Comparison of ENCODE assay signal across 8 cellular contexts in genomic region chr12:24143928-24144327, GRCh38.
"Had no signal": no experiment of that assay in that cellular context is flagged by ENCODE, and none has a peak within 500 bp of the region (broad histone marks: within the 10 kb centered on the region; RNA-seq: fewer than 3 reads in every experiment).

No MANE protein-coding gene starts in this region.

- ATAC-seq: GM12878 had no signal

- FAIRE-seq: G401.6, GM12878, GM12891, GM12892, GM18507, GM19239 had no signal

- H3K4me3 ChIP-seq: GM12878 had no signal

- DNase-seq: GDM1, GF-D8 had no signal
